Comparison of ENCODE assay signal across 23 cellular contexts in the genomic region with DNA sequence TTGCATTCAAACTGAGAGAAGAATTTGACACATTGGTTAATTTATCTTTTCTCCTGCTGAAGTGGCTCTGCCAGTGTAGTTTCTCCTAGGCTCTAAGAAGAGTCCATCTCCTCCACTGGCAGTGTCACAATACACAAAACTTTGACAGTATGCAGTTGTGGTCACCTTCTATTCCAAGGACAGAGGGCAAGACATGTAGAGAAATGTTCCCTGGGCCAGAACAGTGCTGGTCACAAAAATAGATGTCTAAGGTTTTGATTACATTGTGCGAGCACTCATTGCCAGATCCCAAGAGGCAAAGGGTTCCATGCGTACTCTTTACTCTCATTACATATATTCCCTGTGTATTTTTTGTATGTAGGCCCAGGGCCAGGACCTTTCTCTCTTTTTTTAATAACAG.
"Had no signal": no experiment of that assay in that cellular context is flagged by ENCODE, and none has a peak within 500 bp of the region (broad histone marks: within the 10 kb centered on the region; RNA-seq: fewer than 3 reads in every experiment).

No MANE protein-coding gene starts in this region.

- ATAC-seq: left lobe of liver; mucosa of descending colon; naive thymus-derived CD4-positive, alpha-beta T cell; natural killer cell treated with Interleukin-12 subunit alpha and Interleukin-12 subunit beta and Interleukin-15 and Interleukin-18, amount 100 ng/mL, for 72 hours; pancreas; sciatic nerve; stimulated activated effector memory CD8-positive, alpha-beta T cell treated with anti-CD3 and anti-CD28 coated beads, Interleukin-12 subunit alpha, Interleukin-12 subunit beta, amount 100 ng/mL, for 72 hours; upper lobe of right lung had no signal

- DNase-seq: hypothalamus; islet precursor cell; midbrain; mucosa of descending colon; naive thymus-derived CD4-positive, alpha-beta T cell; nucleus accumbens; pancreas; posterior cingulate gyrus; small intestine; spleen; stimulated activated CD4-positive, alpha-beta T cell treated with anti-CD3 and anti-CD28 coated beads, Interleukin-4, amount 100 ng/mL, for 24 hours; stimulated activated naive CD4-positive, alpha-beta T cell; tibial artery; trophoblast cell; upper lobe of right lung had no signal

- H3K36me3 ChIP-seq: pancreas, prostate gland, spleen, suprapubic skin, thoracic aorta, upper lobe of right lung had no signal

- H3K4me1 ChIP-seq: prostate gland, spleen, suprapubic skin, upper lobe of right lung had no signal

- H3K4me3 ChIP-seq: lung, mucosa of descending colon, pancreas, prostate gland, spleen, suprapubic skin, thoracic aorta, tibial artery, upper lobe of right lung had no signal

- H3K27me3 ChIP-seq: pancreas, spleen, suprapubic skin, tibial artery, upper lobe of right lung had no signal

- H3K9me3 ChIP-seq: mucosa of descending colon, pancreas, prostate gland, suprapubic skin, upper lobe of right lung had no signal

- H3K27ac ChIP-seq: pancreas, prostate gland, spleen, suprapubic skin, thoracic aorta, tibial artery, upper lobe of right lung had no signal
